1 cellular context compared by ENCODE assay signal in the genomic region with DNA sequence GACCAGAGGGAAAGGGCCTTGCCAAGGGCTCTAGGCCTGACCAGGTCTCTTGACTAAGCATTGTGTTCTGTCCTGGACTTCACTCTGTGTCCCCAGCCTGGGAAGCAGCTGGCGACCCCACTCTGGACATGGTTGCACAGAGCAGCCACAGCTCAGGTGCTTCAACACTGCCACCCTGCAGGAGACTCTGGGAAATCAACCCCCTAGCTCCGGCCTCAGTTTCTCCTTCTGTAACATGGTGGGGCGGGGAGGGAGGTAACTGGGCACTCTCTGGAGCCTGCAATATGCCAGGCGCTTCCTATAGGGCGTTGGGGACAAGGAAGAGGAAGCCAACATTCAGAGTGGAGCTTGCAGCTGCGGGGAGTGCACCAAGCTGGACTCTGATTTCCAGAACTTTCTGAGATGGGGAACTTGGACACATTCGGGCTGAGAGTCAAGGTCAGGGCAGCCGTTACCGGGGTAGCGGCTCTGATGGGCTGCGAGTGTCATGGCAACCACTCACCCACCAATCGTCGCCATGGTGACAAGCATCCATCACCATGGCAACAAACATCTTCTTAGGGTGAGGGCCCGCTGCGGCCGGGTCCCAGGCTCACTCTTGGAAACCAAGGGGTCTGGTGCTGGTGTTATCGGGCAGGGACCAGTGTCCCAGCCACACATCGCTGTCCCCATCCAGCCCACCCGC.
A peak's percentile ranks its signal among the peaks of the same experiment; 100 is the strongest.
TF ChIP-seq lines count a peak whose summit lies in the region.

No MANE protein-coding gene starts in this region.

TF ChIP-seq in K562, 482 proteins besides CTCF, POLR2A, EP300 and RAD21 (continued from another document and continues in another):
- TF ChIP-seq, protein P1, sequence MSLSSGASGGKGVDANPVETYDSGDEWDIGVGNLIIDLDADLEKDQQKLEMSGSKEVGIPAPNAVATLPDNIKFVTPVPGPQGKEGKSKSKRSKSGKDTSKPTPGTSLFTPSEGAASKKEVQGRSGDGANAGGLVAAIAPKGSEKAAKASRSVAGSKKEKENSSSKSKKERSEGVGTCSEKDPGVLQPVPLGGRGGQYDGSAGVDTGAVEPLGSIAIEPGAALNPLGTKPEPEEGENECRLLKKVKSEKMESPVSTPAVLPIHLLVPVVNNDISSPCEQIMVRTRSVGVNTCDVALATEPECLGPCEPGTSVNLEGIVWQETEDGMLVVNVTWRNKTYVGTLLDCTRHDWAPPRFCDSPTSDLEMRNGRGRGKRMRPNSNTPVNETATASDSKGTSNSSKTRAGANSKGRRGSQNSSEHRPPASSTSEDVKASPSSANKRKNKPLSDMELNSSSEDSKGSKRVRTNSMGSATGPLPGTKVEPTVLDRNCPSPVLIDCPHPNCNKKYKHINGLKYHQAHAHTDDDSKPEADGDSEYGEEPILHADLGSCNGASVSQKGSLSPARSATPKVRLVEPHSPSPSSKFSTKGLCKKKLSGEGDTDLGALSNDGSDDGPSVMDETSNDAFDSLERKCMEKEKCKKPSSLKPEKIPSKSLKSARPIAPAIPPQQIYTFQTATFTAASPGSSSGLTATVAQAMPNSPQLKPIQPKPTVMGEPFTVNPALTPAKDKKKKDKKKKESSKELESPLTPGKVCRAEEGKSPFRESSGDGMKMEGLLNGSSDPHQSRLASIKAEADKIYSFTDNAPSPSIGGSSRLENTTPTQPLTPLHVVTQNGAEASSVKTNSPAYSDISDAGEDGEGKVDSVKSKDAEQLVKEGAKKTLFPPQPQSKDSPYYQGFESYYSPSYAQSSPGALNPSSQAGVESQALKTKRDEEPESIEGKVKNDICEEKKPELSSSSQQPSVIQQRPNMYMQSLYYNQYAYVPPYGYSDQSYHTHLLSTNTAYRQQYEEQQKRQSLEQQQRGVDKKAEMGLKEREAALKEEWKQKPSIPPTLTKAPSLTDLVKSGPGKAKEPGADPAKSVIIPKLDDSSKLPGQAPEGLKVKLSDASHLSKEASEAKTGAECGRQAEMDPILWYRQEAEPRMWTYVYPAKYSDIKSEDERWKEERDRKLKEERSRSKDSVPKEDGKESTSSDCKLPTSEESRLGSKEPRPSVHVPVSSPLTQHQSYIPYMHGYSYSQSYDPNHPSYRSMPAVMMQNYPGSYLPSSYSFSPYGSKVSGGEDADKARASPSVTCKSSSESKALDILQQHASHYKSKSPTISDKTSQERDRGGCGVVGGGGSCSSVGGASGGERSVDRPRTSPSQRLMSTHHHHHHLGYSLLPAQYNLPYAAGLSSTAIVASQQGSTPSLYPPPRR (CRISPR knock-in tag; IDR thresholded peaks at IDR 0.05; ENCODE audit: borderline replicate concordance): no peak
- TF ChIP-seq ZBTB11 (CRISPR knock-in tag; IDR thresholded peaks at IDR 0.05) (no peak), ILK (tag; IDR thresholded peaks at IDR 0.05; ENCODE audit: borderline replicate concordance, low read depth) (no peak), CTBP1 (IDR thresholded peaks at IDR 0.05; ENCODE audit: borderline replicate concordance) (peak; percentile 58; the same call in 1 of the 2 replicates), ZNF280A (IDR thresholded peaks at IDR 0.05; ENCODE audit: low read depth, partially characterized antibody) (no peak), ASH1L (IDR thresholded peaks at IDR 0.05; ENCODE audit: borderline replicate concordance, low read depth, partially characterized antibody) (no peak), RBM22 (IDR thresholded peaks at IDR 0.05; ENCODE audit: low read depth, low read length, poor library complexity, severe bottlenecking) (peak; percentile 97), ARNT (IDR thresholded peaks at IDR 0.05) (no peak), SMAD4 (CRISPR knock-in tag; conservative IDR thresholded peaks at IDR 0.05) (no peak), TSHZ1 (CRISPR knock-in tag; IDR thresholded peaks at IDR 0.05) (no peak), ZNF584 (CRISPR knock-in tag; IDR thresholded peaks at IDR 0.05; ENCODE audit: low read depth) (no peak), ZKSCAN3 (CRISPR knock-in tag; IDR thresholded peaks at IDR 0.05) (no peak), HDAC1 (IDR thresholded peaks at IDR 0.05) (0 out of 4 replicates have a peak, but pooled peaks of 1 of the 2 experiments have one; percentile 20), NEUROD1 (IDR thresholded peaks at IDR 0.05; ENCODE audit: borderline replicate concordance, low read depth, low read length, partially characterized antibody) (peak; percentile 79), ZNF311 (CRISPR knock-in tag; IDR thresholded peaks at IDR 0.05) (no peak), SAFB (IDR thresholded peaks at IDR 0.05; ENCODE audit: borderline replicate concordance, low read depth, low read length) (no peak), ZNF57 (CRISPR knock-in tag; IDR thresholded peaks at IDR 0.05) (no peak), BMI1 (IDR thresholded peaks at IDR 0.05; ENCODE audit: low read length) (peak; percentile 95), RCOR1 (IDR thresholded peaks at IDR 0.05; ENCODE audit: borderline replicate concordance in 1 of 2, low read depth in 2 of 2, low read length in 2 of 2) (peak; percentile 64 to 97; a peak in 3 of 4 replicates), YBX1 (IDR thresholded peaks at IDR 0.05) (no peak), CSDE1 (IDR thresholded peaks at IDR 0.05) (peak in 1 of 2 experiments; percentile 93; a peak in 2 of 4 replicates), NR4A1 (CRISPR knock-in tag; IDR thresholded peaks at IDR 0.05) (no peak), NR4A1 (tag; IDR thresholded peaks at IDR 0.05) (no peak), RFX1 (IDR thresholded peaks at IDR 0.05) (peak; percentile 97), TCFL5 (CRISPR knock-in tag; conservative IDR thresholded peaks at IDR 0.05) (no peak), SAP30 (IDR thresholded peaks at IDR 0.05; ENCODE audit: borderline replicate concordance, insufficient read depth, low read depth, low read length, poor library complexity, severe bottlenecking) (no peak), HDAC2 (IDR thresholded peaks at IDR 0.05) (peak; percentile 73; the same call in 1 of the 2 replicates), MCM2 (IDR thresholded peaks at IDR 0.05; ENCODE audit: low read depth) (no peak), CBX5 (IDR thresholded peaks at IDR 0.05; ENCODE audit: borderline replicate concordance, low read depth) (no peak), HDAC3 (IDR thresholded peaks at IDR 0.05; ENCODE audit: borderline replicate concordance, partially characterized antibody) (no peak), NFRKB (IDR thresholded peaks at IDR 0.05; ENCODE audit: low read depth) (no peak), NR2C2 (CRISPR knock-in tag; IDR thresholded peaks at IDR 0.05) (no peak), NR2C2 (tag; IDR thresholded peaks at IDR 0.05) (no peak), ZBTB7A (IDR thresholded peaks at IDR 0.05; ENCODE audit: borderline replicate concordance, control insufficient read depth, low read depth, low read length) (no peak), KLF10 (CRISPR knock-in tag; IDR thresholded peaks at IDR 0.05) (no peak), ZNF79 (CRISPR knock-in tag; IDR thresholded peaks at IDR 0.05; ENCODE audit: low read depth) (no peak), MXI1 (IDR thresholded peaks at IDR 0.05; ENCODE audit: low read depth, low read length) (peak; percentile 97), SMARCA5 (IDR thresholded peaks at IDR 0.05) (no peak), HOMEZ (CRISPR knock-in tag; IDR thresholded peaks at IDR 0.05) (no peak)
- TF ChIP-seq, protein P2, sequence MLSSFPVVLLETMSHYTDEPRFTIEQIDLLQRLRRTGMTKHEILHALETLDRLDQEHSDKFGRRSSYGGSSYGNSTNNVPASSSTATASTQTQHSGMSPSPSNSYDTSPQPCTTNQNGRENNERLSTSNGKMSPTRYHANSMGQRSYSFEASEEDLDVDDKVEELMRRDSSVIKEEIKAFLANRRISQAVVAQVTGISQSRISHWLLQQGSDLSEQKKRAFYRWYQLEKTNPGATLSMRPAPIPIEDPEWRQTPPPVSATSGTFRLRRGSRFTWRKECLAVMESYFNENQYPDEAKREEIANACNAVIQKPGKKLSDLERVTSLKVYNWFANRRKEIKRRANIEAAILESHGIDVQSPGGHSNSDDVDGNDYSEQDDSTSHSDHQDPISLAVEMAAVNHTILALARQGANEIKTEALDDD (IDR thresholded peaks at IDR 0.05): no peak
